18 cellular contexts compared by ENCODE assay signal in genomic region chr22:26952004-26952403, GRCh38.
"Had no signal": no experiment of that assay in that cellular context is flagged by ENCODE, and none has a peak within 500 bp of the region (broad histone marks: within the 10 kb centered on the region; RNA-seq: fewer than 3 reads in every experiment).

No MANE protein-coding gene starts in this region.

- H3K9me3 ChIP-seq: MG63, SJSA1 had no signal

- DNase-seq: Karpas-422, KG1, MG63, NCI-H1092, NCI-H1694 treated with DMSO at 0.1 percent for 48 hours, NCI-H1930, NCI-H2171, NCI-H226, NCI-H446, NCI-H510A, NCI-H524 treated with DMSO at 0.1 percent for 48 hours, NCI-H774, Right ventricle myocardium superior, RPMI8226, SIG-M5, T-helper 1 cell had no signal

- H3K27me3 ChIP-seq: MG63 had no signal

- H3K4me1 ChIP-seq: SJSA1 had no signal

- H3K36me3 ChIP-seq: MG63, SJSA1 had no signal

- H3K4me3 ChIP-seq: MG63, SJSA1, SK-N-MC had no signal

- H3K27ac ChIP-seq: SJSA1, SK-N-MC had no signal
